In genomic region chr5:100840769-100841168, GRCh38 we compare ENCODE assay signal across 1 cellular context.
TF ChIP-seq lines count a peak whose summit lies in the region.

No MANE protein-coding gene starts in this region.

TF ChIP-seq in K562, 482 proteins besides CTCF, POLR2A, EP300 and RAD21 (continued from another document):
- TF ChIP-seq ZNF449 (CRISPR knock-in tag; IDR thresholded peaks at IDR 0.05) (no peak), HINFP (tag; conservative IDR thresholded peaks at IDR 0.05; ENCODE audit: low read depth) (no peak), TARDBP (IDR thresholded peaks at IDR 0.05) (no peak), GTF2E2 (tag; IDR thresholded peaks at IDR 0.05) (no peak), PPARD (CRISPR knock-in tag; IDR thresholded peaks at IDR 0.05) (no peak), ZNF140 (CRISPR knock-in tag; IDR thresholded peaks at IDR 0.05) (no peak)
TF ChIP-seq in K562: peak in this region for 0.
